Comparison of ENCODE assay signal across 18 cellular contexts in the genomic region with DNA sequence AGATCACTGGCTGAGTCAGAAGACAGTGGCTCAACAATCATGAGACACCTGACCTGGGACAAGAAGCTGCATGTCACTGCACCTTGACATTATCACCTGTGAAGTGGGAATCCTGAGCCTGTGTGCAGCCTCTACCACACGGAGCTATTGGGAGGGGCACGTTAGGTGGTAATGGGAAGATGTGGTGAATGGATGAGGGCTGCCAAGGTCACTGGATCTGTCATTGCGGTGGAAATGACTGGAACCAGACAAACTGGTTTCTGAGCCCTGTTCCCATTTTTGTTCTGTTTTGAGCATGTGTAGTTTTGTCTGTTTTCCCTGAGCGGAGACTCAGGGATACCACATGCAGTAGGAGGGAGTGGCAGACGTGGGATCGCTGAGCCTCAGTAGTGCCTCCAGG.
DNase-seq lines count a peak whose midpoint lies in the region; ATAC-seq and TF ChIP-seq lines count a peak whose summit lies in the region.
"Had no signal": no experiment of that assay in that cellular context is flagged by ENCODE, and none has a peak within 500 bp of the region (broad histone marks: within the 10 kb centered on the region; RNA-seq: fewer than 3 reads in every experiment).

No MANE protein-coding gene starts in this region.

- no peak for ATAC-seq in natural killer cell
- ATAC-seq in GM19455 (IDR thresholded peaks at IDR 0.05; ENCODE audit: unreplicated experiment): no peak
- ATAC-seq: stimulated activated naive CD8-positive, alpha-beta T cell treated with anti-CD3 and anti-CD28 coated beads, Interleukin-15, amount 100 ng/mL, for 72 hours had no signal

- H3K79me2 ChIP-seq in trophoblast cell (ENCODE audit: control insufficient read depth, insufficient read depth, low read length, poor library complexity): no peaks in the 10 kb centered on the region

- H3K9me3 ChIP-seq in trophoblast cell (ENCODE audit: insufficient read depth, low read depth, low read length): no peaks in the 10 kb centered on the region
- H3K9me3 ChIP-seq: right atrium auricular region had no signal

- H3K27ac Mint-ChIP-seq in natural killer cell: no peak overlapping the region
- H3K27ac Mint-ChIP-seq: immature natural killer cell; stimulated activated naive CD8-positive, alpha-beta T cell treated with anti-CD3 and anti-CD28 coated beads, Interleukin-15, amount 100 ng/mL, for 72 hours had no signal

- WGBS in trophoblast cell (ENCODE audit: extremely low coverage, insufficient coverage, insufficient read length): no CpG with 5 or more reads among the region's 6 CpGs

- no peak overlapping the region for H2AFZ ChIP-seq in trophoblast cell (ENCODE audit: insufficient read depth, low read length, poor library complexity)

- no peak overlapping the region for H4K91ac ChIP-seq in trophoblast cell (ENCODE audit: low read depth, low read length)

- H3K4me1 Mint-ChIP-seq in natural killer cell: no peaks in the 10 kb centered on the region
- H3K4me1 Mint-ChIP-seq: immature natural killer cell; stimulated activated naive CD8-positive, alpha-beta T cell treated with anti-CD3 and anti-CD28 coated beads, Interleukin-15, amount 100 ng/mL, for 72 hours had no signal

- TF ChIP-seq CTCF in epithelial cell of esophagus (IDR thresholded peaks at IDR 0.05; ENCODE audit: insufficient read depth, low read depth, low read length, missing control alignments) (no peak), natural killer cell (IDR thresholded peaks at IDR 0.05) (no peak)

- no peak overlapping the region for H3K27ac ChIP-seq in trophoblast cell (ENCODE audit: low read depth, low read length)
- H3K27ac ChIP-seq: right atrium auricular region had no signal

- no peak overlapping the region for H2BK12ac ChIP-seq in trophoblast cell (ENCODE audit: low read length)

- H2AK5ac ChIP-seq in trophoblast cell (ENCODE audit: low read length): no peak overlapping the region

- peaks cover 10% of the 10 kb centered on the region for H3K79me1 ChIP-seq in trophoblast cell (ENCODE audit: low read length)

- no peaks in the 10 kb centered on the region for H3K27me3 ChIP-seq in trophoblast cell (ENCODE audit: insufficient read depth, low read length)
- H3K27me3 ChIP-seq: right atrium auricular region had no signal

- H3K23ac ChIP-seq in trophoblast cell (ENCODE audit: low read length): no peak overlapping the region

- no peaks in the 10 kb centered on the region for H3K9me3 Mint-ChIP-seq in natural killer cell
- H3K9me3 Mint-ChIP-seq: IgD-negative memory B cell; stimulated activated naive CD8-positive, alpha-beta T cell treated with anti-CD3 and anti-CD28 coated beads, Interleukin-15, amount 100 ng/mL, for 72 hours had no signal

- H2BK120ac ChIP-seq in trophoblast cell (ENCODE audit: insufficient read depth, low read length, poor library complexity): no peak overlapping the region

- peaks cover 17 to 18% of the 10 kb centered on the region in 2 experiments for H3K4me1 ChIP-seq in trophoblast cell (ENCODE audit: control insufficient read depth in 1 of 2, insufficient read depth in 2 of 2, low read length in 2 of 2)

- H3K18ac ChIP-seq in trophoblast cell (ENCODE audit: low read length): no peak overlapping the region

- H3K9ac ChIP-seq in trophoblast cell (ENCODE audit: low read length): no peak overlapping the region

- H3K36me3 ChIP-seq in trophoblast cell (ENCODE audit: control insufficient read depth in 1 of 2, insufficient read depth in 2 of 2, low read length in 2 of 2): no peaks in the 10 kb centered on the region
- H3K36me3 ChIP-seq: right atrium auricular region had no signal

- H4K12ac ChIP-seq in trophoblast cell (ENCODE audit: low read depth, low read length): no peak overlapping the region

- intact Hi-C loops in natural killer cell (cut with micrococcal nuclease): no loop called here

- H3K4me2 ChIP-seq in trophoblast cell (ENCODE audit: low read length): peak overlapping the region; percentile 12

- no peak overlapping the region for H3K4me3 ChIP-seq in epithelial cell of esophagus (ENCODE audit: low read length)
- H3K4me3 ChIP-seq in trophoblast cell (ENCODE audit: low read depth, low read length): no peak overlapping the region
- H3K4me3 ChIP-seq: right atrium auricular region had no signal

- H2BK5ac ChIP-seq in trophoblast cell (ENCODE audit: low read depth, low read length, poor library complexity): no peak overlapping the region

- no peak overlapping the region for H3K14ac ChIP-seq in trophoblast cell (ENCODE audit: low read length)

- DNase-seq in DMS79 treated with DMSO at 0.1 percent for 48 hours (lab: John Stamatoyannopoulos, UW): peak; percentile 47
- DNase-seq in NCI-H748 (lab: John Stamatoyannopoulos, UW; ENCODE audit: unreplicated experiment): peak; percentile 86
- peak; percentile 95 for DNase-seq in epithelial cell of esophagus (ENCODE audit: low read depth)
- DNase-seq in trophoblast cell: peak; percentile 72 to 79
- DNase-seq in ecto neural progenitor cell (ENCODE audit: low spot score): no peak
- DNase-seq in natural killer cell: no peak
- DNase-seq in nucleus accumbens (lab: John Stamatoyannopoulos, UW): no peak
- DNase-seq: anterior cingulate cortex; erythroblast; glutamatergic neuron; immature natural killer cell; NCI-H1092; NCI-H2171 treated with DMSO at 0.1 percent for 48 hours; SHP77; stimulated activated naive CD8-positive, alpha-beta T cell treated with anti-CD3 and anti-CD28 coated beads, Interleukin-15, amount 100 ng/mL, for 72 hours had no signal

- H3K36me3 Mint-ChIP-seq in natural killer cell: no peaks in the 10 kb centered on the region
- H3K36me3 Mint-ChIP-seq: IgD-negative memory B cell, immature natural killer cell had no signal

- peaks cover 8 to 11% of the 10 kb centered on the region in 2 donors for H3K27me3 Mint-ChIP-seq in natural killer cell (ENCODE audit: low read depth in 2 of 2)
- H3K27me3 Mint-ChIP-seq: IgD-negative memory B cell had no signal

- no peak overlapping the region for H4K8ac ChIP-seq in trophoblast cell (ENCODE audit: low read depth, low read length)

- no peak overlapping the region for H3K4ac ChIP-seq in trophoblast cell (ENCODE audit: low read depth, low read length)

- no peak overlapping the region for H3K4me3 Mint-ChIP-seq in natural killer cell
- H3K4me3 Mint-ChIP-seq: IgD-negative memory B cell; immature natural killer cell; stimulated activated naive CD8-positive, alpha-beta T cell treated with anti-CD3 and anti-CD28 coated beads, Interleukin-15, amount 100 ng/mL, for 72 hours had no signal

Comparison
In these comparisons a context has a peak if more than half of its experiments do, and no peak if none do; other contexts are left out.
1. DNase-seq: peak in DMS79 treated with DMSO at 0.1 percent for 48 hours (single experiment), NCI-H748 (single experiment), epithelial cell of esophagus (single experiment) and trophoblast cell (2 of 2); none in ecto neural progenitor cell (single experiment), natural killer cell (single experiment) and nucleus accumbens (0 of 56).